ENCODE assay signal across 20 cellular contexts in the genomic region with DNA sequence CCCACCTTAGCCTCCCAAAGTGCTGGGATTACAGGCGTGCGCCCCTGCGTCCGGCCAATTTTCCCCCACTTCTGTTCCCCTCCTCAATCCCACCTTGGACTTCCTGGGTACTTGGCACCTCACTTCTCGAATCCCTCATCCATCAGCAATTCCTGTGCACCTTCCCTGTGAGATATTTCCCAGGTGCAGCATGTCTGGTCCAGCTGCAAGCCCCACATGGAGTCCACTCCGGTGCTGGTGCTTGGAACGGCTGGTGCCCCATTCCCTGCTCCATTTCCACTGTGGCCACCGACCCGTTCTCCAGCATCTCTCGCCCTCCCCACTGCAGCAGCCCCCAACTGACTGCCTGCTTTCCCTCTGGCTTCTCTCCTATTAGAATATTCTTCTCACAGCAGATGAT.
"Had no signal": no experiment of that assay in that cellular context is flagged by ENCODE, and none has a peak within 500 bp of the region (broad histone marks: within the 10 kb centered on the region; RNA-seq: fewer than 3 reads in every experiment).

No MANE protein-coding gene starts in this region.

- H3K27ac Mint-ChIP-seq: activated CD4-positive, alpha-beta T cell treated with anti-CD3 and anti-CD28 coated beads, Interleukin-2, amount 10 ng/mL, durations not matched to agents 24 days and 14 days; memory B cell; nephron; stimulated activated naive CD8-positive, alpha-beta T cell treated with anti-CD3 and anti-CD28 coated beads, Interleukin-15, Interleukin-2, amounts not matched to agents 100 ng/mL and 50 ng/mL, for 24 hours had no signal

- DNase-seq: activated CD4-positive, alpha-beta T cell treated with anti-CD3 and anti-CD28 coated beads, Interleukin-2, amount 10 ng/mL, durations not matched to agents 24 days and 14 days; activated naive CD4-positive, alpha-beta T cell treated with Interleukin-2 at 50 U/mL for 16 hours; activated T-cell treated with anti-CD3 and anti-CD28 coated beads, Interleukin-2, amount 50 U/mL, for 1 hour; amygdala; foreskin melanocyte; islet precursor cell; left cardiac atrium; nucleus accumbens; right lobe of liver; stimulated activated CD4-positive, alpha-beta T cell treated with anti-CD3 and anti-CD28 coated beads, Interleukin-1b, Interleukin-23, amount 100 ng/mL, for 48 hours; substantia nigra; thyroid gland; upper lobe of right lung had no signal

- H3K27ac ChIP-seq: hepatocyte, right lobe of liver, skin epidermis, thyroid gland, upper lobe of right lung had no signal

- H3K27me3 Mint-ChIP-seq: activated CD4-positive, alpha-beta T cell treated with anti-CD3 and anti-CD28 coated beads, Interleukin-2, amount 10 ng/mL, durations not matched to agents 24 days and 14 days; memory B cell; stimulated activated naive CD8-positive, alpha-beta T cell treated with anti-CD3 and anti-CD28 coated beads, Interleukin-15, Interleukin-2, amounts not matched to agents 100 ng/mL and 50 ng/mL, for 24 hours had no signal

- H3K9me3 ChIP-seq: right lobe of liver, thyroid gland, upper lobe of right lung had no signal

- H3K4me3 Mint-ChIP-seq: activated CD4-positive, alpha-beta T cell treated with anti-CD3 and anti-CD28 coated beads, Interleukin-2, amount 10 ng/mL, durations not matched to agents 24 days and 14 days; memory B cell; nephron; stimulated activated naive CD8-positive, alpha-beta T cell treated with anti-CD3 and anti-CD28 coated beads, Interleukin-15, Interleukin-2, amounts not matched to agents 100 ng/mL and 50 ng/mL, for 24 hours had no signal

- H3K27me3 ChIP-seq: hepatocyte, right lobe of liver, thyroid gland, upper lobe of right lung had no signal

- H3K4me1 ChIP-seq: right lobe of liver, thyroid gland, upper lobe of right lung had no signal

- ATAC-seq: activated CD4-positive, CD25-positive, alpha-beta regulatory T cell treated with anti-CD3 and anti-CD28 coated beads, Interleukin-2, amount 50 U/mL, for 24 hours; esophagus mucosa; left cardiac atrium; right lobe of liver; upper lobe of right lung had no signal

- H3K4me3 ChIP-seq: hepatocyte, right lobe of liver, skin epidermis, thyroid gland, upper lobe of right lung had no signal

- H3K9me3 Mint-ChIP-seq: activated CD4-positive, alpha-beta T cell treated with anti-CD3 and anti-CD28 coated beads, Interleukin-2, amount 10 ng/mL, durations not matched to agents 24 days and 14 days; memory B cell; nephron; stimulated activated naive CD8-positive, alpha-beta T cell treated with anti-CD3 and anti-CD28 coated beads, Interleukin-15, Interleukin-2, amounts not matched to agents 100 ng/mL and 50 ng/mL, for 24 hours had no signal

- H3K4me1 Mint-ChIP-seq: memory B cell had no signal
